In genomic region chr22:19810381-19811141, GRCh38 we compare ENCODE assay signal across 11 cellular contexts. TPM values are rescaled to one million over a fixed set of nuclear protein-coding genes. Genes with fewer than 3 reads are reported as not detected.
DNase-seq lines count a peak whose midpoint lies in the region; ATAC-seq and TF ChIP-seq lines count a peak whose summit lies in the region.
"Had no signal": no experiment of that assay in that cellular context is flagged by ENCODE, and none has a peak within 500 bp of the region (broad histone marks: within the 10 kb centered on the region; RNA-seq: fewer than 3 reads in every experiment).

No MANE protein-coding gene starts in this region.

- H3K27me3 Mint-ChIP-seq in activated naive CD8-positive, alpha-beta T cell treated with anti-CD3 and anti-CD28 coated beads for 36 hours = no peaks in the 10 kb centered on the region

- no peak overlapping the region for H3K4me3 Mint-ChIP-seq in activated naive CD8-positive, alpha-beta T cell treated with anti-CD3 and anti-CD28 coated beads for 36 hours

- H3K27ac ChIP-seq in upper lobe of left lung (no peak overlapping the region), MM.1S (ENCODE audit: low read length) (no peak overlapping the region)
- H3K27ac ChIP-seq: foreskin keratinocyte had no signal

- H3K4me3 ChIP-seq in kidney epithelial cell (ENCODE audit: low read depth, low read length) (no peak overlapping the region), upper lobe of left lung (no peak overlapping the region), MM.1S (ENCODE audit: low read length) (no peak overlapping the region)

- no peak for TF ChIP-seq EP300 in upper lobe of left lung (IDR thresholded peaks at IDR 0.05)

- no peak overlapping the region for H2AFZ ChIP-seq in MM.1S (ENCODE audit: low read length)

- TF ChIP-seq CTCF in kidney epithelial cell (IDR thresholded peaks at IDR 0.05; ENCODE audit: insufficient read depth, low read length, poor library complexity, severe bottlenecking) (no peak), upper lobe of left lung (IDR thresholded peaks at IDR 0.05) (no peak), MM.1S (IDR thresholded peaks at IDR 0.05; ENCODE audit: low read length) (no peak)

- peak; percentile 58 for DNase-seq in activated effector memory CD4-positive, alpha-beta T cell treated with anti-CD3 and anti-CD28 coated beads, Interleukin-2, amount 50 U/mL, for 16 hours
- no peak for DNase-seq in activated effector memory CD4-positive, alpha-beta T cell treated with Interleukin-2 at 50 U/mL for 16 hours
- DNase-seq in activated naive CD8-positive, alpha-beta T cell treated with anti-CD3 and anti-CD28 coated beads for 36 hours = peak; percentile 16
- DNase-seq in kidney epithelial cell (ENCODE audit: low read depth) (peak; percentile 19), upper lobe of left lung (peak; percentile 19 to 64), MM.1S (no peak), NCI-H510A (lab: John Stamatoyannopoulos, UW) (no peak), NCI-H345 treated with DMSO at 0.1 percent for 48 hours (lab: John Stamatoyannopoulos, UW; ENCODE audit: unreplicated experiment) (no peak)
- DNase-seq: foreskin keratinocyte, NCI-H1105 treated with DMSO at 0.1 percent for 48 hours, OCI-M1 had no signal

- H3K9me2 ChIP-seq in MM.1S (replicated peaks; ENCODE audit: insufficient read depth, low read length) = no peaks in the 10 kb centered on the region

- no peak overlapping the region for H3K27ac Mint-ChIP-seq in activated naive CD8-positive, alpha-beta T cell treated with anti-CD3 and anti-CD28 coated beads for 36 hours

- no peaks in the 10 kb centered on the region for H3K36me3 ChIP-seq in kidney epithelial cell (ENCODE audit: control insufficient read depth, insufficient read depth, low read length)
- no peaks in the 10 kb centered on the region for H3K36me3 ChIP-seq in upper lobe of left lung
- H3K36me3 ChIP-seq in MM.1S (replicated peaks; ENCODE audit: insufficient read depth, low read length) = no peaks in the 10 kb centered on the region

- H3K4me1 ChIP-seq in upper lobe of left lung = peaks cover 0 to 9% (median 4%) of the 10 kb centered on the region in 4 donors
- no peaks in the 10 kb centered on the region for H3K4me1 ChIP-seq in MM.1S (ENCODE audit: low read length)

- ATAC-seq in upper lobe of left lung (ENCODE audit: low FRiP score in 2 of 2) = peak in 1 of 2 donors; percentile 38
- ATAC-seq: foreskin keratinocyte had no signal

- WGBS in upper lobe of left lung, 2 donors = 83 to 92% methylated on average over 21 of the region's 23 CpGs

- no peak overlapping the region for H3K9ac ChIP-seq in MM.1S (ENCODE audit: low read length)

- TF ChIP-seq POLR2A in upper lobe of left lung (IDR thresholded peaks at IDR 0.05) = no peak

- peaks cover 6% of the 10 kb centered on the region for H3K36me3 Mint-ChIP-seq in activated naive CD8-positive, alpha-beta T cell treated with anti-CD3 and anti-CD28 coated beads for 36 hours

- no peaks in the 10 kb centered on the region for H3F3A ChIP-seq in MM.1S (ENCODE audit: insufficient read depth, low read length)

- no peaks in the 10 kb centered on the region for H3K27me3 ChIP-seq in kidney epithelial cell (ENCODE audit: control insufficient read depth, insufficient read depth, low read length)
- H3K27me3 ChIP-seq in upper lobe of left lung = no peaks in the 10 kb centered on the region
- H3K27me3 ChIP-seq in MM.1S (replicated peaks; ENCODE audit: insufficient read depth, low read length) = no peaks in the 10 kb centered on the region
- H3K27me3 ChIP-seq: foreskin keratinocyte had no signal

- H3K4me1 Mint-ChIP-seq in activated naive CD8-positive, alpha-beta T cell treated with anti-CD3 and anti-CD28 coated beads for 36 hours = peaks cover 5% of the 10 kb centered on the region

- H3K79me2 ChIP-seq in MM.1S (ENCODE audit: low read length) = no peaks in the 10 kb centered on the region

- H3K9me3 Mint-ChIP-seq in activated naive CD8-positive, alpha-beta T cell treated with anti-CD3 and anti-CD28 coated beads for 36 hours = no peaks in the 10 kb centered on the region

- no peak overlapping the region for H3K4me2 ChIP-seq in MM.1S (ENCODE audit: low read depth, low read length)

- no peaks in the 10 kb centered on the region for H4K20me1 ChIP-seq in MM.1S (ENCODE audit: insufficient read depth, low read length)

- H3K9me3 ChIP-seq in upper lobe of left lung = no peaks in the 10 kb centered on the region
- H3K9me3 ChIP-seq in MM.1S (replicated peaks; ENCODE audit: insufficient read depth, low read length) = no peaks in the 10 kb centered on the region

RNA-seq across cellular contexts. Expression of gene GNB1L, which starts 44.1 kb away (rescaled TPM):
- total RNA-seq in activated naive CD8-positive, alpha-beta T cell treated with anti-CD3 and anti-CD28 coated beads for 36 hours = 10 to 100 TPM; 14.5 TPM
- total RNA-seq in kidney epithelial cell (7.0 and 9.0 TPM in 2 replicates), upper lobe of left lung (10 to 100 TPM in 1 of 6 donors, 1 to 10 TPM in 4, under 1 TPM in 1; 0.78 to 11.1 (median 6.8) TPM)

RNA-seq across cellular contexts. Expression of gene RTL10, which starts 44.1 kb away (rescaled TPM):
- total RNA-seq in activated naive CD8-positive, alpha-beta T cell treated with anti-CD3 and anti-CD28 coated beads for 36 hours = 10 to 100 TPM; 18.7 to 23.1 TPM
- total RNA-seq in kidney epithelial cell (10.9 and 12.6 TPM in 2 replicates), upper lobe of left lung (10 to 100 TPM; 16.4 to 27.4 (median 24.1) TPM)

RNA-seq across cellular contexts. Expression of gene TBX1, which starts 50.0 kb away (rescaled TPM):
- total RNA-seq in activated naive CD8-positive, alpha-beta T cell treated with anti-CD3 and anti-CD28 coated beads for 36 hours = not detected
- total RNA-seq in kidney epithelial cell (not detected in 2 replicates), upper lobe of left lung (10 to 100 TPM in 2 of 6 donors, 1 to 10 TPM in 4; 1.0 to 12.2 (median 5.4) TPM)

Comparison
In these comparisons a context has a peak if more than half of its experiments do, and no peak if none do; other contexts are left out.
1. DNase-seq: peak in activated effector memory CD4-positive, alpha-beta T cell treated with anti-CD3 and anti-CD28 coated beads, Interleukin-2, amount 50 U/mL, for 16 hours (single experiment), activated naive CD8-positive, alpha-beta T cell treated with anti-CD3 and anti-CD28 coated beads for 36 hours (single experiment), kidney epithelial cell (single experiment) and upper lobe of left lung (2 of 2); none in activated effector memory CD4-positive, alpha-beta T cell treated with Interleukin-2 at 50 U/mL for 16 hours (single experiment), MM.1S (single experiment), NCI-H510A (single experiment) and NCI-H345 treated with DMSO at 0.1 percent for 48 hours (single experiment).